15 cellular contexts compared by ENCODE assay signal in genomic region chr22:43337385-43337784, GRCh38. TPM values are rescaled to one million over a fixed set of nuclear protein-coding genes. Genes with fewer than 3 reads are reported as not detected.
A peak's percentile ranks its signal among the peaks of the same experiment; 100 is the strongest.
DNase-seq lines count a peak whose midpoint lies in the region; ATAC-seq and TF ChIP-seq lines count a peak whose summit lies in the region.
"Had no signal": no experiment of that assay in that cellular context is flagged by ENCODE, and none has a peak within 500 bp of the region (broad histone marks: within the 10 kb centered on the region; RNA-seq: fewer than 3 reads in every experiment).

No MANE protein-coding gene starts in this region.

- DNase-seq in AG20443 (ENCODE audit: low spot score) (peak; percentile 32), MV-4-11 (lab: John Stamatoyannopoulos, UW) (peak; percentile 19), esophagus muscularis mucosa (ENCODE audit: extremely low spot score) (no peak), spleen (peak; percentile 66), omental fat pad (ENCODE audit: low spot score) (no peak), AML-193 (lab: John Stamatoyannopoulos, UW) (no peak), NCI-H1092 treated with DMSO at 0.1 percent for 48 hours (lab: John Stamatoyannopoulos, UW) (no peak)
- DNase-seq: CD8-positive, alpha-beta memory T cell; H7; NCI-H187; NCI-H510A; Right ventricle myocardium superior had no signal

- peak overlapping the region; percentile 68 to 78 (median 70) for H3K27ac ChIP-seq in esophagus muscularis mucosa (replicated peaks in 1 of 4)
- no peak overlapping the region for H3K27ac ChIP-seq in spleen
- H3K27ac ChIP-seq: BLaER1 had no signal

- H3K27me3 ChIP-seq in esophagus muscularis mucosa = peaks cover 0 to 18% (median 7%) of the 10 kb centered on the region in 4 donors
- H3K27me3 ChIP-seq in spleen (replicated peaks in 1 of 7) = peaks cover 0 to 47% (median 18%) of the 10 kb centered on the region in 7 donors

- TF ChIP-seq POLR2A in esophagus muscularis mucosa (IDR thresholded peaks at IDR 0.05; ENCODE audit: low read depth) (no peak), spleen (IDR thresholded peaks at IDR 0.05) (no peak)

- H3K9me3 ChIP-seq in esophagus muscularis mucosa (no peaks in the 10 kb centered on the region), spleen (no peaks in the 10 kb centered on the region)
- H3K9me3 ChIP-seq: BLaER1 had no signal

- peak in 1 of 3 experiments; percentile 9 for TF ChIP-seq CTCF in esophagus muscularis mucosa (IDR thresholded peaks at IDR 0.05)
- TF ChIP-seq CTCF in spleen (IDR thresholded peaks at IDR 0.05 in 8 of 11, conservative IDR thresholded peaks at IDR 0.05 in 3 of 11) = no peak
- no peak for TF ChIP-seq CTCF in omental fat pad (IDR thresholded peaks at IDR 0.05)

- no peak for ATAC-seq in omental fat pad (ENCODE audit: low FRiP score)
- ATAC-seq: Panc1, SK-N-SH treated with all-trans-retinoic acid at 6 μM for 48 hours had no signal

- 70% methylated on average over 9 of the region's 11 CpGs for WGBS in esophagus muscularis mucosa
- WGBS in spleen, 5 donors = 81 to 93% (median 84%) methylated on average over 9 to 11 of the region's 11 CpGs

- intact Hi-C loops in esophagus muscularis mucosa (cut with DNase I) (no loop called here), spleen (cut with DNase I; ENCODE audit: low total_unique reads) (no loop called here)

- peaks cover 0 to 8% (median 0%) of the 10 kb centered on the region in 4 donors for H3K36me3 ChIP-seq in esophagus muscularis mucosa
- no peaks in the 10 kb centered on the region for H3K36me3 ChIP-seq in spleen
- H3K36me3 ChIP-seq: BLaER1 had no signal

- no peak overlapping the region for H3K4me3 ChIP-seq in esophagus muscularis mucosa
- H3K4me3 ChIP-seq in spleen = no peak overlapping the region
- H3K4me3 ChIP-seq: BLaER1 had no signal

- peak; percentile 61 for TF ChIP-seq EP300 in esophagus muscularis mucosa (IDR thresholded peaks at IDR 0.05)

- H3K4me1 ChIP-seq in esophagus muscularis mucosa (peaks cover 0 to 81% (median 47%) of the 10 kb centered on the region in 4 donors), spleen (peaks cover 0 to 8% (median 1%) of the 10 kb centered on the region in 6 donors)

RNA-seq across cellular contexts. Expression of gene SCUBE1, which starts 5.8 kb away (rescaled TPM):
- total RNA-seq in esophagus muscularis mucosa (100 to 1,000 TPM in 1 of 4 donors, 10 to 100 TPM in 3; 33.3 to 109 (median 66.3) TPM), spleen (10 to 100 TPM; 12.5 to 43.5 (median 20.3) TPM), omental fat pad (1 to 10 TPM in 2 of 4 donors, under 1 TPM in 2; 0.28 to 3.7 (median 1.7) TPM)
- 1 to 10 TPM in 2 of 3 donors, under 1 TPM in 1; 0.46 to 3.0 (median 2.0) TPM for polyA plus RNA-seq in spleen
- polyA plus RNA-seq: CD8-positive, alpha-beta memory T cell had no signal

Comparison
In these comparisons a context has a peak if more than half of its experiments do, and no peak if none do; other contexts are left out.
1. DNase-seq: peak in AG20443 (single experiment), MV-4-11 (single experiment) and spleen (single experiment); none in esophagus muscularis mucosa (single experiment), omental fat pad (single experiment), AML-193 (0 of 2) and NCI-H1092 treated with DMSO at 0.1 percent for 48 hours (single experiment).
2. H3K27ac ChIP-seq: peak in esophagus muscularis mucosa (4 of 4); none in spleen (0 of 8).